8 cellular contexts compared by ENCODE assay signal in the genomic region with DNA sequence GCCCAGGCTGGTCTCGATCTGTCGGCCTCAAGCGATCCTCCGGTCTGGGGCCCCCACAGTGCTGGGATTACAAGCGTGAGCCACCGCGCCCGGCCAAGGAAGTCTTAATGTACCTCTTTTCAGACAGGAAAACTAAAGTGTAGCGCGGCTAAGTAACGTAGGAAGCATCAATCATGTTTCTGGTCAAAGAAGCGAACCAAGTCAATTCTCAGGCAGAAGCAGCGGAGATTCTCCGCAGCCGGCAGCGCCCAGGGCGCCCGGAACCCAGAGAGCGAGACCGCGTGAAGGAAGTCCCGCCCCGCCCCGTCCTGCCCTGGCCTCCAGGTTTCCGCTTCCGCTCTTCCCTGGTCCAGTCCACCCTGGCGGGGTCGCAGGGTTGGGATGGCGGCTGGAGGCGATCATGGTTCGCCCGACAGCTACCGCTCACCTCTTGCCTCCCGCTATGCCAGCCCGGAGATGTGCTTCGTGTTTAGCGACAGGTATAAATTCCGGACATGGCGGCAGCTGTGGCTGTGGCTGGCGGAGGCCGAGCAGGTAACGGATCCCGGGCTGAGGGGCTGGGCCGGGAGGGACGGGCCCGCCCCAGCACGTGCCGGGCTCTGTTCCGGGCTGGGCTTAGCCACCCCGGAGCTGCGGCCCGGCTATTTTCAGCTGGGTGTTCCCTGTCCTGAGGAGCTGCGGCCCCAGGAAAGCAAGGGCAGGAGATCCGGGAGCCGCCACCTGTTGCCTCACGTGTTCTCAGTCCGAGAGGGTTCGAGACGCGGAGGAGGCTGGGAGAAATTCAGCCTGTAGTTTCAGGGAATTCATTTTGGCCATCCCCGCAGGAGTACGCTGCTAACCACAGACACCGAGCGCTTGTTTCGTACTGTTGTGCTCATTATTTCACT. TPM values are rescaled to one million over a fixed set of nuclear protein-coding genes. Genes with fewer than 3 reads are reported as not detected.
DNase-seq lines count a peak whose midpoint lies in the region; ATAC-seq, FAIRE-seq and TF ChIP-seq lines count a peak whose summit lies in the region.

A gene (plus strand): TSS at position 323 of the 887 bp plus-strand sequence. CDS start 59 bp downstream, at position 382.

- TF ChIP-seq CTCF in BJ (IDR thresholded peaks at IDR 0.05; ENCODE audit: insufficient read depth, low read depth, low read length) (0 out of 2 replicates have a peak, but pooled peaks have one; percentile 29), dorsolateral prefrontal cortex (IDR thresholded peaks at IDR 0.05 in 54 of 56, conservative IDR thresholded peaks at IDR 0.05 in 2 of 56; ENCODE audit: low read depth in 1 of 56, partially characterized antibody in 56 of 56) (peak in 37 of 56 donors; percentile 3 to 55 (median 30)), lower leg skin (IDR thresholded peaks at IDR 0.05) (no peak)

- peak within 1 kb of the TSS; percentile 85 for H3K4me3 ChIP-seq in BJ (ENCODE audit: low read depth, low read length)
- H3K4me3 ChIP-seq in dorsolateral prefrontal cortex: peak within 1 kb of the TSS; percentile 52 to 96 (median 86)
- peak within 1 kb of the TSS; percentile 49 for H3K4me3 ChIP-seq in lower leg skin (ENCODE audit: low read depth, poor library complexity, severe bottlenecking)

- peak in 1 of 2 donors; percentile 16 for TF ChIP-seq POLR2A in lower leg skin (IDR thresholded peaks at IDR 0.05)

- intact Hi-C loops in activated CD4-positive, alpha-beta memory T cell treated with anti-CD3 and anti-CD28 coated beads for 36 hours (cut with micrococcal nuclease): loop anchor here (1.0 to 10.0 kb wide), 9 partner anchors 11 to 814 kb away; a partner anchor contains a TSS
- intact Hi-C loops in dorsolateral prefrontal cortex (cut with DNase I): loop anchor here (2.0 to 10.0 kb wide), 6 partner anchors 164 to 812 kb away; a partner anchor contains a TSS
- intact Hi-C loops in lower leg skin (cut with DNase I; ENCODE audit: low total_unique reads): loop anchor here (10.0 kb wide), 2 partner anchors 322 to 812 kb away; a partner anchor contains a TSS

- H3K4me1 Mint-ChIP-seq in activated CD4-positive, alpha-beta memory T cell treated with anti-CD3 and anti-CD28 coated beads for 36 hours (ENCODE audit: low read depth): peaks cover 49% of the 10 kb centered on the region

- H3K27ac ChIP-seq in dorsolateral prefrontal cortex: peak within 1 kb of the TSS; percentile 18 to 92 (median 83)

- peak within 1 kb of the TSS; percentile 100 for H3K27ac Mint-ChIP-seq in activated CD4-positive, alpha-beta memory T cell treated with anti-CD3 and anti-CD28 coated beads for 36 hours

- FAIRE-seq in GM19239 (lab: Jason Lieb, UNC): peak; percentile 82

- peak within 1 kb of the TSS; percentile 99 for H3K4me3 Mint-ChIP-seq in activated CD4-positive, alpha-beta memory T cell treated with anti-CD3 and anti-CD28 coated beads for 36 hours

- no peaks in the 10 kb centered on the region for H3K27me3 Mint-ChIP-seq in activated CD4-positive, alpha-beta memory T cell treated with anti-CD3 and anti-CD28 coated beads for 36 hours

- peaks cover 4% of the 10 kb centered on the region for H3K36me3 ChIP-seq in BJ (ENCODE audit: control insufficient read depth, insufficient read depth, low read length)

- H3K27me3 ChIP-seq in BJ (ENCODE audit: control insufficient read depth, insufficient read depth, low read length) (no peaks in the 10 kb centered on the region), dorsolateral prefrontal cortex (no peaks in the 10 kb centered on the region)

- H3K9me3 Mint-ChIP-seq in activated CD4-positive, alpha-beta memory T cell treated with anti-CD3 and anti-CD28 coated beads for 36 hours: no peaks in the 10 kb centered on the region

- peak; percentile 75 for ATAC-seq in HG03442 (IDR thresholded peaks at IDR 0.05; ENCODE audit: unreplicated experiment)

- POLR2A ChIA-PET in BJ (lab: Charles Lee): no interaction called here
- POLR2A ChIA-PET in activated CD4-positive, alpha-beta memory T cell treated with anti-CD3 and anti-CD28 coated beads for 36 hours (lab: Charles Lee): interaction anchor here (0.7 to 3.1 kb wide), 12 partner anchors 10 to 302 kb away, joined by 3 to 32 read pairs (median 5); a partner anchor contains a TSS

- DNase-seq in BJ (ENCODE audit: low read depth): no peak
- peak; percentile 73 for DNase-seq in GM19239 (ENCODE audit: insufficient read length, low spot score)
- DNase-seq in NCI-H748 (lab: John Stamatoyannopoulos, UW; ENCODE audit: unreplicated experiment): peak; percentile 80
- DNase-seq in activated CD4-positive, alpha-beta memory T cell treated with anti-CD3 and anti-CD28 coated beads for 36 hours: peak; percentile 91
- peak; percentile 71 to 92 (median 86) for DNase-seq in dorsolateral prefrontal cortex
- DNase-seq in lower leg skin (ENCODE audit: low spot score in 2 of 2): peak; percentile 82 to 97
- peak; percentile 78 to 86 for DNase-seq in stimulated activated CD4-positive, alpha-beta T cell treated with anti-CD3 and anti-CD28 coated beads, Interleukin-4, amount 100 ng/mL, for 4 hours

- WGBS in lower leg skin, 2 donors: 1% methylated on average over 60 to 65 of the region's 65 CpGs

- CTCF ChIA-PET in BJ (lab: Yijun Ruan, JAX): interaction anchor here (0.5 to 3.6 kb wide), 11 partner anchors 10 to 812 kb away, joined by 3 to 23 read pairs (median 3); no protein-coding TSS in a partner anchor
- CTCF ChIA-PET in activated CD4-positive, alpha-beta memory T cell treated with anti-CD3 and anti-CD28 coated beads for 36 hours (lab: Charles Lee): interaction anchor here (0.7 to 5.2 kb wide), 28 partner anchors 8 to 818 kb away, joined by 3 to 61 read pairs (median 8); a partner anchor contains a TSS

- peaks cover 26% of the 10 kb centered on the region for H3K36me3 Mint-ChIP-seq in activated CD4-positive, alpha-beta memory T cell treated with anti-CD3 and anti-CD28 coated beads for 36 hours

RNA-seq across cellular contexts. Expression of the gene that starts here (rescaled TPM):
- polyA plus RNA-seq in BJ (2011; rRNA removed): 115 and 119 TPM in 2 replicates
- 60.3 and 89.6 TPM in 2 replicates for polyA minus RNA-seq in BJ (2011; rRNA and poly(A)+ RNA removed)
- 100 to 1,000 TPM; 143 to 146 TPM for total RNA-seq in activated CD4-positive, alpha-beta memory T cell treated with anti-CD3 and anti-CD28 coated beads for 36 hours
- total RNA-seq in dorsolateral prefrontal cortex: 10 to 100 TPM; 19.7 to 50.9 (median 31.0) TPM
- 10 to 100 TPM; 26.7 to 49.0 (median 36.6) TPM for total RNA-seq in lower leg skin

Comparison
In these comparisons a context has a peak if more than half of its experiments do, and no peak if none do; other contexts are left out.
1. CTCF ChIP-seq: peak in BJ (single experiment) and dorsolateral prefrontal cortex (37 of 56); none in lower leg skin (0 of 3).
2. Peak in every context shown above with its lines, with median percentiles within 50 percentile points of each other: H3K4me3 ChIP-seq.